9 cellular contexts compared by ENCODE assay signal in genomic region chr19:12668937-12669271, GRCh38. TPM values are rescaled to one million over a fixed set of nuclear protein-coding genes. Genes with fewer than 3 reads are reported as not detected.
DNase-seq lines count a peak whose midpoint lies in the region; ATAC-seq and TF ChIP-seq lines count a peak whose summit lies in the region.
"Had no signal": no experiment of that assay in that cellular context is flagged by ENCODE, and none has a peak within 500 bp of the region (broad histone marks: within the 10 kb centered on the region; RNA-seq: fewer than 3 reads in every experiment).

No MANE protein-coding gene starts in this region.

- WGBS in thyroid gland, 2 donors, result 0% methylated on average over 12 to 24 of the region's 24 CpGs

- H2AFZ ChIP-seq in PC-9, result peak overlapping the region; percentile 89

- DNase-seq in PC-9 (peak; percentile 56 to 60), activated gamma-delta T cell (lab: John Stamatoyannopoulos, UW) (peak; percentile 33), fibroblast of villous mesenchyme (ENCODE audit: low read depth) (peak; percentile 68), thyroid gland (peak; percentile 56 to 68), retina (no peak)

- no peaks in the 10 kb centered on the region for H3K9me2 ChIP-seq in PC-9 (ENCODE audit: insufficient read depth)

- CTCF ChIA-PET in PC-9 (lab: Charles Lee), result interaction anchor here (0.5 kb wide), 1 partner anchor 182 kb away, joined by 10 read pairs; no protein-coding TSS in a partner anchor

- intact Hi-C loops in PC-9 (cut with micrococcal nuclease; ENCODE audit: unreplicated experiment), result loop anchor here (2.0 to 10.0 kb wide), 3 partner anchors 614 to 747 kb away; partner anchors contain the start of genes ZNF763 and ZNF878
- intact Hi-C loops in thyroid gland (cut with DNase I), result no loop called here

- H3K36me3 ChIP-seq in PC-9 (ENCODE audit: low read depth), result peaks cover 4% of the 10 kb centered on the region; the same call in 1 of the 2 replicates
- peaks cover 30% of the 10 kb centered on the region for H3K36me3 ChIP-seq in neutrophil
- H3K36me3 ChIP-seq in thyroid gland, result peaks cover 11 to 12% of the 10 kb centered on the region in 2 donors

- no peak for TF ChIP-seq POLR2A in thyroid gland (IDR thresholded peaks at IDR 0.05)

- H3K9me3 ChIP-seq in PC-9 (ENCODE audit: insufficient read depth, low read depth) (no peaks in the 10 kb centered on the region), neutrophil (no peaks in the 10 kb centered on the region), thyroid gland (no peaks in the 10 kb centered on the region)

- peaks cover 32% of the 10 kb centered on the region for H3F3A ChIP-seq in PC-9 (ENCODE audit: insufficient read depth, low read depth)

- H3K27ac ChIP-seq in PC-9 (peak overlapping the region; percentile 81), neutrophil (peak overlapping the region; percentile 97), thyroid gland (peak overlapping the region; percentile 89 to 98 (median 95))

- H4K20me1 ChIP-seq in PC-9 (ENCODE audit: insufficient read depth), result no peaks in the 10 kb centered on the region

- peaks cover 39% of the 10 kb centered on the region for H3K79me2 ChIP-seq in PC-9 (ENCODE audit: low read depth)

- ATAC-seq in GM18907 (IDR thresholded peaks at IDR 0.05; ENCODE audit: unreplicated experiment), result peak; percentile 16
- ATAC-seq in HG03159 (IDR thresholded peaks at IDR 0.05; ENCODE audit: unreplicated experiment), result no peak

- H3K27me3 ChIP-seq in PC-9 (ENCODE audit: insufficient read depth, low read depth) (no peaks in the 10 kb centered on the region), neutrophil (no peaks in the 10 kb centered on the region), thyroid gland (no peaks in the 10 kb centered on the region)

- H3K4me1 ChIP-seq in PC-9 (replicated peaks; ENCODE audit: insufficient read depth) (peaks cover 29% of the 10 kb centered on the region), neutrophil (ENCODE audit: control insufficient read depth in 1 of 2, insufficient read depth in 1 of 2, low read depth in 1 of 2, low read length in 1 of 2) (peaks cover 55 to 60% of the 10 kb centered on the region in 2 experiments), thyroid gland (peaks cover 21 to 34% of the 10 kb centered on the region in 2 donors)

- BruUV-seq in PC-9 (replicated peaks; lab: Mats Ljungman, UMichigan), result no TSS peak

- peak overlapping the region; percentile 69 for H3K4me3 ChIP-seq in PC-9
- H3K4me3 ChIP-seq in fibroblast of villous mesenchyme (ENCODE audit: low read depth, low read length), result peak overlapping the region; percentile 89
- H3K4me3 ChIP-seq in neutrophil (ENCODE audit: low read depth in 1 of 2, low read length in 1 of 2), result peak overlapping the region; percentile 85 to 95
- H3K4me3 ChIP-seq in thyroid gland (replicated peaks in 1 of 3), result peak overlapping the region; percentile 55 to 61 (median 61)

- POLR2A ChIA-PET in PC-9 (lab: Charles Lee; ENCODE audit: unreplicated experiment), result no interaction called here

- TF ChIP-seq CTCF in PC-9 (conservative IDR thresholded peaks at IDR 0.05), result no peak
- TF ChIP-seq CTCF in fibroblast of villous mesenchyme (IDR thresholded peaks at IDR 0.05; ENCODE audit: insufficient read depth, low read depth, low read length), result no peak
- TF ChIP-seq CTCF in neutrophil (IDR thresholded peaks at IDR 0.05), result no peak
- no peak for TF ChIP-seq CTCF in thyroid gland (IDR thresholded peaks at IDR 0.05)

- peak overlapping the region; percentile 81 for H3K4me2 ChIP-seq in PC-9

RNA-seq across cellular contexts. Expression of gene WDR83, which starts 2.3 kb away (rescaled TPM):
- 12.9 and 21.2 TPM in 2 replicates for total RNA-seq in PC-9 (2021)
- 6.8 and 7.3 TPM in 2 replicates for total RNA-seq in fibroblast of villous mesenchyme
- 10 to 100 TPM in 3 of 4 donors, 1 to 10 TPM in 1; 9.5 to 17.5 (median 14.3) TPM for total RNA-seq in thyroid gland

RNA-seq across cellular contexts. Expression of gene MAN2B1, which starts 2.4 kb away (rescaled TPM):
- total RNA-seq in PC-9 (2021), result 41.5 and 48.2 TPM in 2 replicates
- 22.9 and 25.8 TPM in 2 replicates for total RNA-seq in fibroblast of villous mesenchyme
- total RNA-seq in thyroid gland, result 100 to 1,000 TPM in 1 of 4 donors, 10 to 100 TPM in 3; 38.0 to 106 (median 82.5) TPM

RNA-seq across cellular contexts. Expression of gene DHPS, which starts 12.8 kb away (rescaled TPM):
- total RNA-seq in PC-9 (2021) (106 and 121 TPM in 2 replicates), fibroblast of villous mesenchyme (45.7 and 50.1 TPM in 2 replicates), thyroid gland (100 to 1,000 TPM; 105 to 122 (median 115) TPM)

RNA-seq across cellular contexts. Expression of gene GNG14, which starts 18.9 kb away (rescaled TPM):
- total RNA-seq in PC-9 (2021) (not detected in 2 replicates), fibroblast of villous mesenchyme (not detected in 2 replicates), thyroid gland (not detected)
- total RNA-seq: pulmonary artery endothelial cell had no signal

RNA-seq across cellular contexts. Expression of gene FBXW9, which starts 27.5 kb away (rescaled TPM):
- total RNA-seq in PC-9 (2021) (21.0 and 21.9 TPM in 2 replicates), fibroblast of villous mesenchyme (7.3 and 15.1 TPM in 2 replicates), thyroid gland (10 to 100 TPM in 2 of 4 donors, 1 to 10 TPM in 2; 5.9 to 13.7 (median 11.3) TPM)
